9 cellular contexts compared by ENCODE assay signal in genomic region chrX:387729-388128, GRCh38. TPM values are rescaled to one million over a fixed set of nuclear protein-coding genes. Genes with fewer than 3 reads are reported as not detected.
DNase-seq lines count a peak whose midpoint lies in the region; ATAC-seq and TF ChIP-seq lines count a peak whose summit lies in the region.
"Had no signal": no experiment of that assay in that cellular context is flagged by ENCODE, and none has a peak within 500 bp of the region (broad histone marks: within the 10 kb centered on the region; RNA-seq: fewer than 3 reads in every experiment).

No MANE protein-coding gene starts in this region.

- H3K36me3 ChIP-seq in BJ (ENCODE audit: control insufficient read depth, insufficient read depth, low read length): no peaks in the 10 kb centered on the region
- no peaks in the 10 kb centered on the region for H3K36me3 ChIP-seq in effector memory CD4-positive, alpha-beta T cell (ENCODE audit: control insufficient read depth, insufficient read depth, low read length)

- H3K36me3 Mint-ChIP-seq in nephron (ENCODE audit: low read depth): no peaks in the 10 kb centered on the region

- H3K4me3 Mint-ChIP-seq in nephron: peak overlapping the region; percentile 87 to 91 (median 90)

- DNase-seq in BJ (ENCODE audit: low read depth): no peak
- no peak for DNase-seq in NB4 (ENCODE audit: low read depth)
- DNase-seq in effector memory CD4-positive, alpha-beta T cell: no peak
- DNase-seq in NOMO-1 (lab: John Stamatoyannopoulos, UW; ENCODE audit: unreplicated experiment in 2 of 2): no peak
- DNase-seq: NCI-H1105 treated with DMSO at 0.1 percent for 48 hours had no signal

- H3K27ac Mint-ChIP-seq in nephron: peak overlapping the region; percentile 92 to 99 (median 97)

- no peaks in the 10 kb centered on the region for H3K27me3 Mint-ChIP-seq in nephron (ENCODE audit: low read depth)

- H3K27ac ChIP-seq in effector memory CD4-positive, alpha-beta T cell (ENCODE audit: insufficient read depth, low read length, poor library complexity, severe bottlenecking): peak overlapping the region; percentile 100

- no peaks in the 10 kb centered on the region for H3K27me3 ChIP-seq in BJ (ENCODE audit: control insufficient read depth, insufficient read depth, low read length)
- no peaks in the 10 kb centered on the region for H3K27me3 ChIP-seq in effector memory CD4-positive, alpha-beta T cell (replicated peaks; ENCODE audit: control insufficient read depth, insufficient read depth, low read length, poor library complexity, severe bottlenecking)

- TF ChIP-seq CTCF in BJ (IDR thresholded peaks at IDR 0.05; ENCODE audit: insufficient read depth, low read depth, low read length): no peak
- TF ChIP-seq CTCF in NB4 (IDR thresholded peaks at IDR 0.05; ENCODE audit: low read depth, low read length): no peak
- TF ChIP-seq CTCF in nephron (IDR thresholded peaks at IDR 0.05; ENCODE audit: unreplicated experiment in 3 of 3): no peak

- peak overlapping the region; percentile 77 for H3K4me3 ChIP-seq in BJ (ENCODE audit: low read depth, low read length)
- peak overlapping the region; percentile 73 for H3K4me3 ChIP-seq in NB4 (ENCODE audit: low read depth, low read length)
- H3K4me3 ChIP-seq in effector memory CD4-positive, alpha-beta T cell (ENCODE audit: insufficient read depth, low read depth, low read length, poor library complexity, severe bottlenecking): peak overlapping the region; percentile 100

- no peak for ATAC-seq in GM19395 (IDR thresholded peaks at IDR 0.05; ENCODE audit: unreplicated experiment)
- no peak for ATAC-seq in HG03280 (IDR thresholded peaks at IDR 0.05; ENCODE audit: unreplicated experiment)
- no peak for ATAC-seq in GM21723 (IDR thresholded peaks at IDR 0.05; ENCODE audit: unreplicated experiment)

- POLR2A ChIA-PET in BJ (lab: Charles Lee): no interaction called here

- no peaks in the 10 kb centered on the region for H3K9me3 Mint-ChIP-seq in nephron

- H3K4me1 Mint-ChIP-seq in nephron: peaks cover 6% of the 10 kb centered on the region

- H3K9me3 ChIP-seq in effector memory CD4-positive, alpha-beta T cell (ENCODE audit: control insufficient read depth, low read length): no peaks in the 10 kb centered on the region

- CTCF ChIA-PET in BJ (lab: Yijun Ruan, JAX): no interaction called here

- H3K4me1 ChIP-seq in effector memory CD4-positive, alpha-beta T cell (ENCODE audit: control insufficient read depth, insufficient read depth, low read length, poor library complexity, severe bottlenecking): no peaks in the 10 kb centered on the region

- no peak for TF ChIP-seq POLR2A in NB4 (IDR thresholded peaks at IDR 0.05; ENCODE audit: extremely low read depth, insufficient read length)

RNA-seq across cellular contexts. Expression of gene PPP2R3B, which starts 1.0 kb away (rescaled TPM):
- 8.6 and 14.9 TPM in 2 replicates for polyA plus RNA-seq in BJ (2011; rRNA removed)
- 13.0 and 17.8 TPM in 2 replicates for polyA minus RNA-seq in BJ (2011; rRNA and poly(A)+ RNA removed)
